In the genomic region with DNA sequence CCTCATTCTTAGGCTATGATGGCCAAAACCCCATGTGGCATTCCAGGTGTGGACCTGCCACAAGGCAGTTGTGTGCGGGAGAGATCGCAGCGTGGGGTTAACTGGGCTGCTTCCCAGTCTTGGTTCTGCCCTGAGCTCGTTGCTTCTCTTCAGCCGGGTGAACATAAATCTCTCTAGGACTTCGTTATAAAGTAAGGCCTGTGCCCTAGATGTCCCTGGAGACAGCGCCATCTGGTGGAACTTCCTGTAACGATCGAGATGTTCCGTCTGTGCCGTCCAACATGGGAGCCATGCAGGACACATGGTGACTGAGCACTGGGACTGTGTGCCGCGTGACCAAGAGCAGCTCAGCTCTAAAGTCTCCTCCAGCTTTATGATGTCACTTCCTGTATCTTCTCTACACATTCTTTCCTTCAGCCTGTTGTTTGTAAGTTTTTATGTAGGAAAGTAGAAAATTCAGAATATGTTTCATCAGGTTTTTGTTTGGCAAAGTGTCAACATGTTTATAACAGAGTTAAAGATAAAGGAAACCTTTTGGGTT, we compare ENCODE assay signal across 8 cellular contexts. TPM values are rescaled to one million over a fixed set of nuclear protein-coding genes. Genes with fewer than 3 reads are reported as not detected.
DNase-seq lines count a peak whose midpoint lies in the region; ATAC-seq and TF ChIP-seq lines count a peak whose summit lies in the region.

No MANE protein-coding gene starts in this region.

- intact Hi-C loops in dorsolateral prefrontal cortex (cut with DNase I): no loop called here

- no peak overlapping the region for H2BK15ac ChIP-seq in mesenchymal stem cell (ENCODE audit: low read depth, poor library complexity, severe bottlenecking)

- no peaks in the 10 kb centered on the region for H3K79me1 ChIP-seq in mesenchymal stem cell (replicated peaks; ENCODE audit: low read length, poor library complexity, severe bottlenecking)

- no peak overlapping the region for H2BK5ac ChIP-seq in mesenchymal stem cell (ENCODE audit: low read depth, low read length, poor library complexity, severe bottlenecking)

- no peak overlapping the region for H3K4me3 ChIP-seq in dorsolateral prefrontal cortex
- H3K4me3 ChIP-seq in mesenchymal stem cell (ENCODE audit: insufficient read depth in 1 of 2, low read depth in 1 of 2, low read length in 2 of 2): no peak overlapping the region

- no peaks in the 10 kb centered on the region for H3K36me3 ChIP-seq in mesenchymal stem cell (ENCODE audit: control insufficient read depth in 1 of 2, insufficient read depth in 2 of 2, low read depth in 1 of 2, low read length in 2 of 2)

- H3K14ac ChIP-seq in mesenchymal stem cell (ENCODE audit: low read length in 2 of 2): no peak overlapping the region

- H2AK5ac ChIP-seq in mesenchymal stem cell (ENCODE audit: low read length, severe bottlenecking): no peak overlapping the region

- no peak overlapping the region for H2BK120ac ChIP-seq in mesenchymal stem cell (ENCODE audit: low read depth, low read length)

- no peak overlapping the region for H3K4ac ChIP-seq in mesenchymal stem cell (ENCODE audit: low read depth in 1 of 2, low read length in 2 of 2)

- peak overlapping the region; percentile 1 for H2AFZ ChIP-seq in mesenchymal stem cell (ENCODE audit: low read depth, low read length)

- H3K27ac ChIP-seq in C4-2B (no peak overlapping the region), dorsolateral prefrontal cortex (no peak overlapping the region), mesenchymal stem cell (ENCODE audit: low read length, poor library complexity, severe bottlenecking) (no peak overlapping the region)

- H3K23ac ChIP-seq in mesenchymal stem cell (ENCODE audit: low read length in 2 of 2): no peak overlapping the region

- ATAC-seq in GM19324 (IDR thresholded peaks at IDR 0.05; ENCODE audit: low FRiP score, unreplicated experiment) (peak; percentile 54), HG03442 (IDR thresholded peaks at IDR 0.05; ENCODE audit: unreplicated experiment) (peak; percentile 91)

- H3K4me2 ChIP-seq in mesenchymal stem cell (ENCODE audit: low read length, poor library complexity, severe bottlenecking): no peak overlapping the region

- H4K91ac ChIP-seq in mesenchymal stem cell (ENCODE audit: low read length): no peak overlapping the region

- H4K8ac ChIP-seq in mesenchymal stem cell (ENCODE audit: low read length): peak overlapping the region; percentile 74

- peak; percentile 85 for TF ChIP-seq CTCF in C4-2B (conservative IDR thresholded peaks at IDR 0.05)
- peak in 54 of 56 donors; percentile 32 to 77 (median 64) for TF ChIP-seq CTCF in dorsolateral prefrontal cortex (IDR thresholded peaks at IDR 0.05 in 54 of 56, conservative IDR thresholded peaks at IDR 0.05 in 2 of 56; ENCODE audit: low read depth in 1 of 56, partially characterized antibody in 56 of 56)

- no peak overlapping the region for H3K9ac ChIP-seq in mesenchymal stem cell (ENCODE audit: low read length)

- peak overlapping the region in 1 of 2 experiments; percentile 96 for H2BK12ac ChIP-seq in mesenchymal stem cell (ENCODE audit: low read length in 2 of 2)

- H3K18ac ChIP-seq in mesenchymal stem cell (ENCODE audit: low read depth in 1 of 2, low read length in 2 of 2): peak overlapping the region; percentile 6 to 52

- peak; percentile 80 to 90 for DNase-seq in NCI-H526 (lab: John Stamatoyannopoulos, UW)
- peak; percentile 51 to 68 for DNase-seq in activated CD4-positive, alpha-beta T cell treated with anti-CD3 and anti-CD28 coated beads, Interleukin-2, amount 50 U/mL, for 24 hours (ENCODE audit: low read depth in 1 of 2, low spot score in 1 of 2)
- DNase-seq in dorsolateral prefrontal cortex: peak in 9 of 10 donors; percentile 16 to 79 (median 59)
- peak; percentile 84 for DNase-seq in mesenchymal stem cell
- peak; percentile 25 to 42 for DNase-seq in stimulated activated CD8-positive, alpha-beta memory T cell treated with anti-CD3 and anti-CD28 coated beads, Interleukin-4, amount 100 ng/mL, for 4 hours (ENCODE audit: low read depth in 2 of 2, low spot score in 1 of 2)

- H3K27me3 ChIP-seq in dorsolateral prefrontal cortex (no peaks in the 10 kb centered on the region), mesenchymal stem cell (ENCODE audit: control insufficient read depth in 1 of 2, insufficient read depth in 1 of 2, low read length in 2 of 2) (no peaks in the 10 kb centered on the region)

- 33% methylated on average over 11 of the region's 13 CpGs for WGBS in mesenchymal stem cell

- peaks cover 6% of the 10 kb centered on the region for H3K4me1 ChIP-seq in mesenchymal stem cell (ENCODE audit: control insufficient read depth, insufficient read depth, low read depth, low read length)

- H3K9me3 ChIP-seq in mesenchymal stem cell (ENCODE audit: control insufficient read depth, low read length): no peaks in the 10 kb centered on the region

RNA-seq across cellular contexts. Expression of gene RPP40, which starts 26.8 kb away (rescaled TPM):
- total RNA-seq in dorsolateral prefrontal cortex: 10 to 100 TPM in 14 of 120 experiments, 1 to 10 TPM in 106; 2.3 to 12.3 (median 7.3) TPM
- 12.2 TPM for polyA plus RNA-seq in mesenchymal stem cell (2013, experiment 1 of 2)
- polyA plus RNA-seq in mesenchymal stem cell (2013, experiment 2 of 2): 12.9 TPM

RNA-seq across cellular contexts. Expression of gene PPP1R3G, which starts 54.5 kb away (rescaled TPM):
- total RNA-seq in dorsolateral prefrontal cortex: 10 to 100 TPM in 1 of 120 experiments, 1 to 10 TPM in 117, under 1 TPM in 2; 0.93 to 14.5 (median 2.7) TPM
- 1.4 TPM for polyA plus RNA-seq in mesenchymal stem cell (2013, experiment 1 of 2)
- polyA plus RNA-seq in mesenchymal stem cell (2013, experiment 2 of 2): 1.5 TPM

Comparison
In these comparisons a context has a peak if more than half of its experiments do, and no peak if none do; other contexts are left out.
1. DNase-seq: peak in every context shown above with its lines; median percentile 85 in NCI-H526; 84 in mesenchymal stem cell; 60 in activated CD4-positive, alpha-beta T cell treated with anti-CD3 and anti-CD28 coated beads, Interleukin-2, amount 50 U/mL, for 24 hours; 59 in dorsolateral prefrontal cortex; 34 in stimulated activated CD8-positive, alpha-beta memory T cell treated with anti-CD3 and anti-CD28 coated beads, Interleukin-4, amount 100 ng/mL, for 4 hours.